12 cellular contexts compared by ENCODE assay signal in the genomic region with DNA sequence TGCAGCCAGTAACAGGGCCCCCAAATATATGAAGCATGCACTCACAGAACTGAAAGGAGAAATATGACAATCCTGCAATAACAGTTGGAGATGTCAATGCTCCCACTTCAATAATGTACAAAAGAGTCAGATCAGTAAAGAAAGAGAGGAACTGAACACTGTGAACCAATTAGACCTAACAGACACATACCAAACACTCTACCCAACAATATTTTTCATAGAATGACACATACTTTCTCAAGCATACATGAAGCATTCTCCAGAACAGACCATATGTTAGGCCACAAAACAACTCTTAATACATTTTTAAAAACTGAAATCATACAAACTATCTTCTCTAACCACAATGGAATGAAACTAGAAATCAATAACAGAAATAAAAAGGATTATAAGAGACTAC.
DNase-seq lines count a peak whose midpoint lies in the region; ATAC-seq, FAIRE-seq and TF ChIP-seq lines count a peak whose summit lies in the region.
"Had no signal": no experiment of that assay in that cellular context is flagged by ENCODE, and none has a peak within 500 bp of the region (broad histone marks: within the 10 kb centered on the region; RNA-seq: fewer than 3 reads in every experiment).

No MANE protein-coding gene starts in this region.

- no peaks in the 10 kb centered on the region for H3K27me3 ChIP-seq in pancreas

- H3K36me3 Mint-ChIP-seq in central memory CD8-positive, alpha-beta T cell (ENCODE audit: insufficient read depth): peaks cover 23% of the 10 kb centered on the region
- H3K36me3 Mint-ChIP-seq in type B pancreatic cell: peaks cover 41% of the 10 kb centered on the region

- H3K4me1 ChIP-seq in pancreas: peaks cover 0 to 3% (median 0%) of the 10 kb centered on the region in 3 donors

- FAIRE-seq in GM18507 (lab: Jason Lieb, UNC): peak; percentile 47
- FAIRE-seq in pancreas (lab: Jason Lieb, UNC): peak; percentile 23
- FAIRE-seq: HepG2 had no signal

- H3K27me3 Mint-ChIP-seq in central memory CD8-positive, alpha-beta T cell: no peaks in the 10 kb centered on the region
- no peaks in the 10 kb centered on the region for H3K27me3 Mint-ChIP-seq in type B pancreatic cell
- H3K27me3 Mint-ChIP-seq: activated B cell treated with CpG ODN at 0.5 μM for 24 hours, progenitor cell of endocrine pancreas had no signal

- H3K4me3 ChIP-seq in pancreas: no peak overlapping the region

- no peaks in the 10 kb centered on the region for H3K9me3 Mint-ChIP-seq in central memory CD8-positive, alpha-beta T cell
- no peaks in the 10 kb centered on the region for H3K9me3 Mint-ChIP-seq in type B pancreatic cell
- H3K9me3 Mint-ChIP-seq: activated B cell treated with CpG ODN at 0.5 μM for 24 hours had no signal

- TF ChIP-seq CTCF in pancreas (IDR thresholded peaks at IDR 0.05): no peak
- TF ChIP-seq CTCF in type B pancreatic cell (conservative IDR thresholded peaks at IDR 0.05): no peak

- DNase-seq in GM18507 (ENCODE audit: extremely low spot score, insufficient read length, low read depth) (no peak), pancreas (no peak), NCI-H1105 (lab: John Stamatoyannopoulos, UW) (no peak), T-helper 1 cell (no peak), type B pancreatic cell (ENCODE audit: extremely low spot score, unreplicated experiment) (no peak)
- no peak for DNase-seq in central memory CD8-positive, alpha-beta T cell (ENCODE audit: low spot score in 2 of 2)
- DNase-seq: activated B cell treated with CpG ODN at 0.5 μM for 24 hours, DND-41, NCI-H2171 had no signal

- intact Hi-C loops in pancreas (cut with DNase I): no loop called here

- H3K27ac Mint-ChIP-seq in central memory CD8-positive, alpha-beta T cell (ENCODE audit: low read depth): peak overlapping the region; percentile 80
- H3K27ac Mint-ChIP-seq in type B pancreatic cell: no peak overlapping the region
- H3K27ac Mint-ChIP-seq: activated B cell treated with CpG ODN at 0.5 μM for 24 hours, progenitor cell of endocrine pancreas had no signal

- H3K4me1 Mint-ChIP-seq in central memory CD8-positive, alpha-beta T cell: peaks cover 24% of the 10 kb centered on the region
- no peaks in the 10 kb centered on the region for H3K4me1 Mint-ChIP-seq in type B pancreatic cell (ENCODE audit: unreplicated experiment)

- H3K36me3 ChIP-seq in pancreas: no peaks in the 10 kb centered on the region

- ATAC-seq in HG03095 (IDR thresholded peaks at IDR 0.05; ENCODE audit: unreplicated experiment) (peak; percentile 60), pancreas (no peak)
- no peak for ATAC-seq in central memory CD8-positive, alpha-beta T cell (replicated peaks; ENCODE audit: extremely low read depth, poor library complexity, severe bottlenecking)
- ATAC-seq: HepG2 had no signal

- H3K27ac ChIP-seq in pancreas: no peak overlapping the region

- no peak overlapping the region for H3K4me3 Mint-ChIP-seq in central memory CD8-positive, alpha-beta T cell
- H3K4me3 Mint-ChIP-seq in type B pancreatic cell: no peak overlapping the region
- H3K4me3 Mint-ChIP-seq: activated B cell treated with CpG ODN at 0.5 μM for 24 hours had no signal

- H3K9me3 ChIP-seq in pancreas: no peaks in the 10 kb centered on the region
